In genomic region chr2:160409480-160409879, GRCh38 we compare ENCODE assay signal across 11 cellular contexts.
DNase-seq lines count a peak whose midpoint lies in the region; ATAC-seq, FAIRE-seq and TF ChIP-seq lines count a peak whose summit lies in the region.
"Had no signal": no experiment of that assay in that cellular context is flagged by ENCODE, and none has a peak within 500 bp of the region (broad histone marks: within the 10 kb centered on the region; RNA-seq: fewer than 3 reads in every experiment).

No MANE protein-coding gene starts in this region.

- peaks cover 76% of the 10 kb centered on the region for H3K79me2 ChIP-seq in SK-N-SH (ENCODE audit: insufficient read depth)
- H3K79me2 ChIP-seq in parathyroid adenoma = peaks cover 50% of the 10 kb centered on the region

- peak overlapping the region; percentile 55 for H3K27ac Mint-ChIP-seq in Calu3 (ENCODE audit: unreplicated experiment)
- H3K27ac Mint-ChIP-seq: activated naive CD4-positive, alpha-beta T cell treated with anti-CD3 and anti-CD28 coated beads for 36 hours had no signal

- peaks cover 46% of the 10 kb centered on the region for H3K4me1 Mint-ChIP-seq in Calu3 (ENCODE audit: low read depth, unreplicated experiment)

- peak in 1 of 2 experiments; percentile 40; a peak in 1 of 4 replicates for TF ChIP-seq EP300 in SK-N-SH (IDR thresholded peaks at IDR 0.05; ENCODE audit: borderline replicate concordance in 1 of 2, low read depth in 1 of 2, low read length in 1 of 2)

- peak overlapping the region in 1 of 2 experiments; percentile 26; a peak in 3 of 4 replicates for H3K27ac ChIP-seq in SK-N-SH (ENCODE audit: low read depth in 2 of 2, low read length in 1 of 2)
- H3K27ac ChIP-seq in esophagus (ENCODE audit: low read depth in 2 of 2, low read length in 1 of 2) = peak overlapping the region; percentile 21 to 42
- H3K27ac ChIP-seq in parathyroid adenoma = peak overlapping the region; percentile 53
- H3K27ac ChIP-seq: KMS-11 had no signal

- no peaks in the 10 kb centered on the region for H3K36me3 ChIP-seq in SK-N-SH (replicated peaks in 1 of 2; ENCODE audit: control insufficient read depth in 1 of 2, insufficient read depth in 2 of 2, low read length in 1 of 2)
- no peaks in the 10 kb centered on the region for H3K36me3 ChIP-seq in esophagus (ENCODE audit: control insufficient read depth in 2 of 2, insufficient read depth in 2 of 2, low read length in 1 of 2)
- no peaks in the 10 kb centered on the region for H3K36me3 ChIP-seq in parathyroid adenoma (ENCODE audit: control insufficient read depth, insufficient read depth, low read length)
- H3K36me3 ChIP-seq in MG63 = peaks cover 3% of the 10 kb centered on the region

- no peak for FAIRE-seq in D721Med (lab: Jason Lieb, UNC)

- POLR2A ChIA-PET in SK-N-SH (lab: Yijun Ruan, JAX) = no interaction called here

- WGBS in SK-N-SH (ENCODE audit: low lambda C conversion rate) = 20% methylated on average over 1 of the region's 1 CpG
- 38 to 49% methylated on average over 1 of the region's 1 CpG for WGBS in esophagus, 2 donors

- peaks cover 14% of the 10 kb centered on the region for H4K20me1 ChIP-seq in SK-N-SH (ENCODE audit: insufficient read depth)

- no peak overlapping the region for H3K4me2 ChIP-seq in SK-N-SH
- H3K4me2 ChIP-seq in parathyroid adenoma (ENCODE audit: low read length) = no peak overlapping the region
- H3K4me2 ChIP-seq: KMS-11 had no signal

- H3K4me3 ChIP-seq in SK-N-SH (ENCODE audit: low read depth in 2 of 2, low read length in 1 of 2) (no peak overlapping the region), esophagus (ENCODE audit: low read depth in 1 of 2, low read length in 2 of 2) (no peak overlapping the region), parathyroid adenoma (ENCODE audit: low read depth, low read length) (no peak overlapping the region), MG63 (no peak overlapping the region)

- peaks cover 26% of the 10 kb centered on the region for H3F3A ChIP-seq in SK-N-SH (replicated peaks; ENCODE audit: insufficient read depth)

- H3K4me3 Mint-ChIP-seq in Calu3 (ENCODE audit: low read depth, unreplicated experiment) = no peak overlapping the region

- H3K4me1 ChIP-seq in SK-N-SH (ENCODE audit: control insufficient read depth in 1 of 2, insufficient read depth in 2 of 2, low read depth in 1 of 2, low read length in 1 of 2) (peaks cover 17 to 42% of the 10 kb centered on the region in 2 experiments), esophagus (ENCODE audit: control insufficient read depth in 2 of 2, insufficient read depth in 2 of 2, low read length in 1 of 2) (peaks cover 4 to 10% of the 10 kb centered on the region in 2 donors), parathyroid adenoma (peaks cover 27% of the 10 kb centered on the region)

- TF ChIP-seq RAD21 in SK-N-SH (IDR thresholded peaks at IDR 0.05; ENCODE audit: low read length) = no peak

- H2AFZ ChIP-seq in SK-N-SH (ENCODE audit: low read depth) (no peak overlapping the region), parathyroid adenoma (no peak overlapping the region)

- no peak for TF ChIP-seq CTCF in Calu3 (IDR thresholded peaks at IDR 0.05; ENCODE audit: unreplicated experiment)
- TF ChIP-seq CTCF in SK-N-SH (IDR thresholded peaks at IDR 0.05) = no peak
- TF ChIP-seq CTCF in parathyroid adenoma (IDR thresholded peaks at IDR 0.05) = no peak
- TF ChIP-seq CTCF in D721Med (IDR thresholded peaks at IDR 0.05; ENCODE audit: insufficient read depth, missing control alignments) = no peak

- ATAC-seq in GM18519 (IDR thresholded peaks at IDR 0.05; ENCODE audit: low FRiP score, unreplicated experiment) = no peak
- ATAC-seq: Panc1 had no signal

- H3K9me2 ChIP-seq in SK-N-SH = no peaks in the 10 kb centered on the region

- no TSS peak for BruUV-seq in Calu3 (replicated peaks; lab: Mats Ljungman, UMichigan)

- H3K9ac ChIP-seq in SK-N-SH (no peak overlapping the region), parathyroid adenoma (no peak overlapping the region)
- H3K9ac ChIP-seq: KMS-11 had no signal

- H3K27me3 ChIP-seq in SK-N-SH (ENCODE audit: insufficient read depth) (no peaks in the 10 kb centered on the region), esophagus (ENCODE audit: control insufficient read depth in 1 of 2, insufficient read depth in 2 of 2, low read length in 2 of 2) (no peaks in the 10 kb centered on the region), parathyroid adenoma (ENCODE audit: control insufficient read depth, insufficient read depth, low read length) (no peaks in the 10 kb centered on the region), MG63 (no peaks in the 10 kb centered on the region)

- no peaks in the 10 kb centered on the region for H3K9me3 Mint-ChIP-seq in Calu3 (ENCODE audit: low read depth, unreplicated experiment)
- H3K9me3 Mint-ChIP-seq: activated naive CD4-positive, alpha-beta T cell treated with anti-CD3 and anti-CD28 coated beads for 36 hours had no signal

- CTCF ChIA-PET in Calu3 (lab: Charles Lee) = no interaction called here
- CTCF ChIA-PET in SK-N-SH (lab: Yijun Ruan, JAX) = interaction anchor here (1.3 to 1.6 kb wide), 2 partner anchors 27 to 85 kb away, joined by 3 to 5 read pairs; no protein-coding TSS in a partner anchor

- no peak for DNase-seq in Calu3
- no peak for DNase-seq in SK-N-SH
- no peak for DNase-seq in D721Med (ENCODE audit: insufficient read length, low spot score)
- no peak for DNase-seq in MG63
- DNase-seq: activated naive CD4-positive, alpha-beta T cell treated with anti-CD3 and anti-CD28 coated beads for 36 hours; hippocampal formation had no signal

- H3K9me3 ChIP-seq in SK-N-SH = no peaks in the 10 kb centered on the region
- no peaks in the 10 kb centered on the region for H3K9me3 ChIP-seq in esophagus (ENCODE audit: control insufficient read depth in 2 of 2, insufficient read depth in 1 of 2, low read depth in 1 of 2, low read length in 1 of 2)
- H3K9me3 ChIP-seq in parathyroid adenoma (ENCODE audit: control insufficient read depth, low read length) = no peaks in the 10 kb centered on the region
- no peaks in the 10 kb centered on the region for H3K9me3 ChIP-seq in MG63

- no peaks in the 10 kb centered on the region for H3K27me3 Mint-ChIP-seq in Calu3 (ENCODE audit: unreplicated experiment)

- intact Hi-C loops in Calu3 (cut with micrococcal nuclease; ENCODE audit: unreplicated experiment) = loop anchor here (5.0 kb wide), 1 partner anchor 243 kb away; no protein-coding TSS in a partner anchor

- H3K36me3 Mint-ChIP-seq in Calu3 (ENCODE audit: insufficient read depth, unreplicated experiment) = peaks cover 51% of the 10 kb centered on the region

TF ChIP-seq in SK-N-SH, 30 proteins besides CTCF, POLR2A, EP300 and RAD21:
- TF ChIP-seq TCF12 (IDR thresholded peaks at IDR 0.05) = peak; percentile 84
- TF ChIP-seq GATA2 (CRISPR knock-in tag; IDR thresholded peaks at IDR 0.05) = no peak
- TF ChIP-seq NFIC (IDR thresholded peaks at IDR 0.05; ENCODE audit: borderline replicate concordance) = peak; percentile 25; the same call in 1 of the 2 replicates
- TF ChIP-seq MEF2A (IDR thresholded peaks at IDR 0.05; ENCODE audit: borderline replicate concordance, low read depth) = no peak
- 0 out of 2 replicates have a peak, but pooled peaks have one; percentile 19 for TF ChIP-seq POLR2AphosphoS5 (IDR thresholded peaks at IDR 0.05; ENCODE audit: low read depth, low read length)
- no peak for TF ChIP-seq RFX5 (IDR thresholded peaks at IDR 0.05; ENCODE audit: low read length)
- peak; percentile 36; the same call in 1 of the 2 replicates for TF ChIP-seq TEAD4 (IDR thresholded peaks at IDR 0.05; ENCODE audit: borderline replicate concordance, insufficient read depth)
- peak; percentile 63; the same call in 1 of the 2 replicates for TF ChIP-seq PBX3 (IDR thresholded peaks at IDR 0.05)
- no peak for TF ChIP-seq SMC3 (IDR thresholded peaks at IDR 0.05; ENCODE audit: low read depth, low read length)
